Comparison of ENCODE assay signal across 2 cellular contexts in genomic region chr1:38487398-38487797, GRCh38.
TF ChIP-seq lines count a peak whose summit lies in the region.

No MANE protein-coding gene starts in this region.

TF ChIP-seq in GM23338, 12 proteins besides CTCF, POLR2A, EP300 and RAD21:
- TF ChIP-seq POLR2AphosphoS5 (IDR thresholded peaks at IDR 0.05; ENCODE audit: low read depth) (no peak), NANOG (IDR thresholded peaks at IDR 0.05; ENCODE audit: borderline replicate concordance) (no peak), CREB1 (CRISPR knock-in tag; IDR thresholded peaks at IDR 0.05; ENCODE audit: low read depth) (no peak), EZH2phosphoT487 (IDR thresholded peaks at IDR 0.05; ENCODE audit: unreplicated experiment) (no peak), STAT1 (IDR thresholded peaks at IDR 0.05; ENCODE audit: unreplicated experiment) (no peak), EZH2 (IDR thresholded peaks at IDR 0.05; ENCODE audit: low read depth, unreplicated experiment) (no peak), ZNF462 (CRISPR knock-in tag; IDR thresholded peaks at IDR 0.05) (no peak), ETS1 (IDR thresholded peaks at IDR 0.05) (no peak), REST (IDR thresholded peaks at IDR 0.05; ENCODE audit: unreplicated experiment) (no peak), JUNB (IDR thresholded peaks at IDR 0.05; ENCODE audit: unreplicated experiment) (no peak), ZNF114 (CRISPR knock-in tag; IDR thresholded peaks at IDR 0.05) (no peak), ZNF331 (CRISPR knock-in tag; IDR thresholded peaks at IDR 0.05; ENCODE audit: low read depth) (no peak)

TF ChIP-seq in H1, 55 proteins besides CTCF, POLR2A, EP300 and RAD21:
- TF ChIP-seq FOSL1 (IDR thresholded peaks at IDR 0.05; ENCODE audit: insufficient read depth, low read depth, low read length) (no peak), SAP30 (IDR thresholded peaks at IDR 0.05; ENCODE audit: insufficient read depth, insufficient replicate concordance, low read length) (no peak), SUZ12 (IDR thresholded peaks at IDR 0.05; ENCODE audit: low read length) (no peak), KDM1A (IDR thresholded peaks at IDR 0.05; ENCODE audit: borderline replicate concordance, low read length) (no peak), SP2 (IDR thresholded peaks at IDR 0.05; ENCODE audit: low read length) (no peak), CREB1 (IDR thresholded peaks at IDR 0.05) (no peak), SIX5 (IDR thresholded peaks at IDR 0.05; ENCODE audit: low read depth, low read length) (no peak), NRF1 (IDR thresholded peaks at IDR 0.05; ENCODE audit: low read depth, low read length) (no peak), CHD2 (IDR thresholded peaks at IDR 0.05; ENCODE audit: low read length) (no peak), GTF2F1 (IDR thresholded peaks at IDR 0.05; ENCODE audit: borderline replicate concordance, low read depth, low read length) (no peak), YY1 (IDR thresholded peaks at IDR 0.05; ENCODE audit: low read depth, low read length) (no peak), BCL11A (IDR thresholded peaks at IDR 0.05; ENCODE audit: low read depth in 2 of 2, low read length in 2 of 2) (no peak), MAX (IDR thresholded peaks at IDR 0.05) (no peak), TAF1 (IDR thresholded peaks at IDR 0.05; ENCODE audit: low read depth, low read length) (no peak), ATF3 (IDR thresholded peaks at IDR 0.05; ENCODE audit: insufficient read depth, low read depth, low read length) (no peak), SIRT6 (IDR thresholded peaks at IDR 0.05; ENCODE audit: low read length) (no peak)
